Comparison of ENCODE assay signal across 34 cellular contexts in the genomic region with DNA sequence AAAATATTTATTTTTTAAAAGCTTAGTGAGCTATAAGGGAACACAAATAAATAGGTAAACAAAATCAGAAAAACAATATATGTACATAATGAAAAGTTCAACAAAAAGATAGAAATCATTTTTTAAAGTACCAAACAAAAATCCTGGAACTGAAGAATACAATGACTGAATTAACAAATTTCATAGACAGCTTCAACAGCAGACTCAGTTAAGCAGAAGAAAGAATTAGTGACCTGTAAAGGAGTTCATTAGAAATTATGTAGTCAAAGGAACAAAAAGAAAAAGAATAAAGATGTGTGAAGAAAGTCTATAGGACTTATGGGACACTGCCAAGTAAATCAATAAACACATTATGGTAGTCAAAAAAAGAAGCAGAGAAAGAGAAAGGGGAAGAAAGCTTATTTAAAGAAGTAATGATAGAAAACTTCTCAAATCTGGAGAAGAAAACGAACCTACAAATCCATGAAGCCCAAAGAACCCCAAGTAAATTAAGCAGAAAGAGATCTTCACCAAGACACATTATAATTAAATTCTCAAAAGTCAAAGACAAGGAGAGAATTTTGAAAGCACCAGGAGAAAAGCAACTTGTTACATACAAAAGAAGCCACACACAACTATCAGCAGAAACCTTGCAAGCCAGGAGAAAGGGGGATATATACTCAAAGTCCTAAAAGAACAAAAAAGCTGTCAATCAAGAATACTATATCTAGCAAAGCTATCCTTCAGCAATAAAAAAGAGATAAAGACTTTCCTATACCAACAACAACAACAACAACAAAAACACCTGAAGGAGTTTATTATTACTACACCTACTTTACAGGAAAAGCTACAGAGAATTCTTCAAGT.
"Had no signal": no experiment of that assay in that cellular context is flagged by ENCODE, and none has a peak within 500 bp of the region (broad histone marks: within the 10 kb centered on the region; RNA-seq: fewer than 3 reads in every experiment).

No MANE protein-coding gene starts in this region.

- ATAC-seq: activated CD4-positive, alpha-beta T cell treated with anti-CD3 and anti-CD28 coated beads for 36 hours; activated CD4-positive, CD25-positive, alpha-beta regulatory T cell treated with anti-CD3 and anti-CD28 coated beads, Interleukin-2, amount 50 U/mL, for 24 hours; activated CD8-positive, alpha-beta memory T cell treated with anti-CD3 and anti-CD28 coated beads, Interleukin-2, amount 10 ng/mL, durations not matched to agents 7 days and 5 days; activated CD8-positive, alpha-beta T cell treated with anti-CD3 and anti-CD28 coated beads, Interleukin-2, amount 10 ng/mL, durations not matched to agents 7 days and 5 days; activated naive CD8-positive, alpha-beta T cell treated with anti-CD3 and anti-CD28 coated beads, Interleukin-2, amount 50 U/mL, for 24 hours; body of pancreas; gastroesophageal sphincter; heart right ventricle; T-helper 17 cell had no signal

- H3K27ac Mint-ChIP-seq: activated B cell treated with CpG ODN at 0.5 μM for 24 hours; activated CD4-positive, alpha-beta memory T cell treated with anti-CD3 and anti-CD28 coated beads for 36 hours; activated CD4-positive, alpha-beta T cell treated with anti-CD3 and anti-CD28 coated beads for 36 hours; activated CD4-positive, alpha-beta T cell treated with anti-CD3 and anti-CD28 coated beads, Interleukin-2, amount 10 ng/mL, durations not matched to agents 24 days and 14 days; activated CD8-positive, alpha-beta memory T cell treated with anti-CD3 and anti-CD28 coated beads, Interleukin-2, amount 10 ng/mL, durations not matched to agents 7 days and 5 days; activated CD8-positive, alpha-beta T cell treated with anti-CD3 and anti-CD28 coated beads, Interleukin-2, amount 10 ng/mL, durations not matched to agents 7 days and 5 days; activated naive CD4-positive, alpha-beta T cell treated with anti-CD3 and anti-CD28 coated beads for 36 hours; activated naive CD4-positive, alpha-beta T cell treated with anti-CD3 and anti-CD28 coated beads, Interleukin-2, amount 50 U/mL, for 24 hours; activated naive CD8-positive, alpha-beta T cell treated with anti-CD3 and anti-CD28 coated beads for 36 hours; activated naive CD8-positive, alpha-beta T cell treated with anti-CD3 and anti-CD28 coated beads, Interleukin-2, amount 50 U/mL, for 24 hours; activated T-helper 1 cell treated with anti-CD3 and anti-CD28 coated beads, Interleukin-12 subunit alpha, Interleukin-12 subunit beta, Interleukin-2, Interleukin-4 antibody, amounts not matched to agents 30 ng/mL and 10 ng/mL and 1 ng/mL, durations not matched to agents 14 hours and 24 hours and 36 hours; activated T-helper 2 cell treated with anti-CD3 and anti-CD28 coated beads, Interferon-gamma antibody, Interleukin-2, Interleukin-4, amounts not matched to agents 10 μg/mL and 5 μg/mL and 100 μg/mL, durations not matched to agents 14 hours and 24 hours and 36 hours; T-helper 17 cell; T-helper 2 cell treated with Interferon-gamma antibody and Interleukin-4, amounts not matched to agents 5 μg/mL and 100 μg/mL, for 36 hours had no signal

- H3K27me3 Mint-ChIP-seq: activated CD4-positive, alpha-beta memory T cell treated with anti-CD3 and anti-CD28 coated beads for 36 hours; activated naive CD4-positive, alpha-beta T cell treated with anti-CD3 and anti-CD28 coated beads, Interleukin-2, amount 50 U/mL, for 24 hours; activated naive CD8-positive, alpha-beta T cell treated with anti-CD3 and anti-CD28 coated beads for 36 hours; activated naive CD8-positive, alpha-beta T cell treated with anti-CD3 and anti-CD28 coated beads, Interleukin-2, amount 50 U/mL, for 24 hours; T-helper 17 cell had no signal

- H3K4me1 ChIP-seq: adrenal gland, body of pancreas, colonic mucosa, esophagus squamous epithelium, gastroesophageal sphincter, heart right ventricle had no signal

- H3K4me3 ChIP-seq: adrenal gland, body of pancreas, colonic mucosa, esophagus squamous epithelium, gastroesophageal sphincter, heart right ventricle had no signal

- H3K4me3 Mint-ChIP-seq: activated B cell treated with CpG ODN at 0.5 μM for 24 hours; activated CD4-positive, alpha-beta memory T cell treated with anti-CD3 and anti-CD28 coated beads for 36 hours; activated CD4-positive, alpha-beta T cell treated with anti-CD3 and anti-CD28 coated beads for 36 hours; activated CD4-positive, alpha-beta T cell treated with anti-CD3 and anti-CD28 coated beads, Interleukin-2, amount 10 ng/mL, durations not matched to agents 24 days and 14 days; activated CD8-positive, alpha-beta memory T cell treated with anti-CD3 and anti-CD28 coated beads, Interleukin-2, amount 10 ng/mL, durations not matched to agents 7 days and 5 days; activated CD8-positive, alpha-beta T cell treated with anti-CD3 and anti-CD28 coated beads, Interleukin-2, amount 10 ng/mL, durations not matched to agents 7 days and 5 days; activated naive CD4-positive, alpha-beta T cell treated with anti-CD3 and anti-CD28 coated beads for 36 hours; activated naive CD4-positive, alpha-beta T cell treated with anti-CD3 and anti-CD28 coated beads, Interleukin-2, amount 50 U/mL, for 24 hours; activated naive CD8-positive, alpha-beta T cell treated with anti-CD3 and anti-CD28 coated beads for 36 hours; activated naive CD8-positive, alpha-beta T cell treated with anti-CD3 and anti-CD28 coated beads, Interleukin-2, amount 50 U/mL, for 24 hours; activated T-helper 1 cell treated with anti-CD3 and anti-CD28 coated beads, Interleukin-12 subunit alpha, Interleukin-12 subunit beta, Interleukin-2, Interleukin-4 antibody, amounts not matched to agents 30 ng/mL and 10 ng/mL and 1 ng/mL, durations not matched to agents 14 hours and 24 hours and 36 hours; T-helper 17 cell; T-helper 2 cell treated with Interferon-gamma antibody and Interleukin-4, amounts not matched to agents 5 μg/mL and 100 μg/mL, for 36 hours had no signal

- H3K36me3 ChIP-seq: adrenal gland, colonic mucosa, esophagus squamous epithelium, gastroesophageal sphincter, heart right ventricle, WERI-Rb-1 had no signal

- FAIRE-seq: endothelial cell of umbilical vein had no signal

- DNase-seq: activated B cell treated with CpG ODN at 0.5 μM for 24 hours; activated CD4-positive, alpha-beta memory T cell treated with anti-CD3 and anti-CD28 coated beads for 36 hours; activated CD4-positive, alpha-beta T cell treated with anti-CD3 and anti-CD28 coated beads for 36 hours; activated CD8-positive, alpha-beta memory T cell treated with anti-CD3 and anti-CD28 coated beads, Interleukin-2, amount 10 ng/mL, durations not matched to agents 7 days and 5 days; activated CD8-positive, alpha-beta memory T cell treated with anti-CD3 and anti-CD28 coated beads, Interleukin-2, amount 50 U/mL, for 4 hours; activated CD8-positive, alpha-beta T cell treated with anti-CD3 and anti-CD28 coated beads, Interleukin-2, amount 10 ng/mL, durations not matched to agents 7 days and 5 days; activated effector memory CD4-positive, alpha-beta T cell treated with anti-CD3 and anti-CD28 coated beads, Interleukin-2, amount 50 U/mL, for 16 hours; activated naive CD4-positive, alpha-beta T cell treated with anti-CD3 and anti-CD28 coated beads for 36 hours; activated naive CD8-positive, alpha-beta T cell treated with anti-CD3 and anti-CD28 coated beads for 36 hours; activated naive CD8-positive, alpha-beta T cell treated with anti-CD3 and anti-CD28 coated beads, Interleukin-2, amount 50 U/mL, for 24 hours; activated T-cell treated with anti-CD3 and anti-CD28 coated beads, Interleukin-2, amount 50 U/mL, for 1 hour; activated T-cell treated with anti-CD3 and anti-CD28 coated beads, Interleukin-2, amount 50 U/mL, for 48 hours; adrenal gland; amygdala; aorta; body of pancreas; caudate nucleus; colonic mucosa; effector CD8-positive, alpha-beta T cell; esophagus squamous epithelium; foreskin melanocyte; heart right ventricle; T-helper 17 cell; T1000; WERI-Rb-1 had no signal

- H3K4me1 Mint-ChIP-seq: activated B cell treated with CpG ODN at 0.5 μM for 24 hours; activated CD4-positive, alpha-beta T cell treated with anti-CD3 and anti-CD28 coated beads for 36 hours; activated CD4-positive, alpha-beta T cell treated with anti-CD3 and anti-CD28 coated beads, Interleukin-2, amount 10 ng/mL, durations not matched to agents 24 days and 14 days; activated CD8-positive, alpha-beta memory T cell treated with anti-CD3 and anti-CD28 coated beads, Interleukin-2, amount 10 ng/mL, durations not matched to agents 7 days and 5 days; activated naive CD4-positive, alpha-beta T cell treated with anti-CD3 and anti-CD28 coated beads, Interleukin-2, amount 50 U/mL, for 24 hours; activated naive CD8-positive, alpha-beta T cell treated with anti-CD3 and anti-CD28 coated beads for 36 hours; activated naive CD8-positive, alpha-beta T cell treated with anti-CD3 and anti-CD28 coated beads, Interleukin-2, amount 50 U/mL, for 24 hours; T-helper 17 cell had no signal

- H3K27ac ChIP-seq: adrenal gland, body of pancreas, colonic mucosa, epithelial cell of prostate, esophagus squamous epithelium, gastroesophageal sphincter, heart right ventricle, WERI-Rb-1 had no signal

- H3K27me3 ChIP-seq: adrenal gland, body of pancreas, colonic mucosa, esophagus squamous epithelium, gastroesophageal sphincter, heart right ventricle had no signal

- H3K9me3 ChIP-seq: body of pancreas, colonic mucosa had no signal
